13 cellular contexts compared by ENCODE assay signal in the genomic region with DNA sequence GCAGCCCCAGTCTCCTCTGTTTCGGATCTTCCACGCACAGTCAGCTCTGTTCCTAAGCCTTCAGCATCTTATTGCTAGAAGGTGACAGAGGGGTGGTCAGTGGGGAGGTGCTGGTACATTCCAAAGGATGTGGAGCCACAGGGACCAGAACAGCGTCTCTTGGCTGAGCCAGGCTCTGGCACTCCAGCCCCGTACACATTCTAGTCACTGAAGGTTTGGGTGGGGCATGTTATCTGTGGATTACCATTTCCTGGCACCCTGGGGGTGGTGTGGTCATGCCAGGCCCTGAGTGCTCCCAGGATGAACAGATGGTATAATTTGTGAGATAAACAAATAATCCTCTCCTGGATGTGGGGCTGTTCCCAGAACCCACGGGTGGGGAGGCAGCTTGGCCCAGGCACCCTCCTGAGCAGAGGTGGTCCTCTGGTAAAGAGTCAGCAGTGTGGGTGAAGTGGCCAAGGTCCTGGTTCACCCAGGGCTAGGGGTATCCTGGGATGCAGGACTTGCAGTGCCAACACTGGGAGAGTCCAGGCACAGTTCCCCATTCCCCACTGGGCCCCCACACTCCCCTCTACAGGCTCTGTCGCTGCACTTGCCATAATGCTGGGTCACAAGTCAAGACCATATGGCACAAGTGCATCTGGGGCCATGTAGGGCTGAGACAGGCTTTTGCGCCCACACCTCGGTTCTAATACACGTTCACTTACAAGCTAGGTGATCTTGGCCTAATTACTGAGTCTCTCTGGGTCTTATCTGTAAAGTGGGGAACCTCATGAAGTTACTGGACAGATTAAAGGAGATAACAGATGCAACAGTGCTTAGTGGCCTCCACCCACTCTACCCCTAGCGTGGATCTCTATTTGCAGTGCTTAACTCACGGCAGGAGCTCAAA. TPM values are rescaled to one million over a fixed set of nuclear protein-coding genes. Genes with fewer than 3 reads are reported as not detected.
DNase-seq lines count a peak whose midpoint lies in the region; ATAC-seq and TF ChIP-seq lines count a peak whose summit lies in the region.
"Had no signal": no experiment of that assay in that cellular context is flagged by ENCODE, and none has a peak within 500 bp of the region (broad histone marks: within the 10 kb centered on the region; RNA-seq: fewer than 3 reads in every experiment).

No MANE protein-coding gene starts in this region.

- H3K27me3 Mint-ChIP-seq in HFFc6 (ENCODE audit: insufficient read depth) (peaks cover 9% of the 10 kb centered on the region), WTC11 (ENCODE audit: low read depth) (no peaks in the 10 kb centered on the region; the same call in 1 of the 2 replicates)
- H3K27me3 Mint-ChIP-seq in CD4-positive, alpha-beta T cell = no peaks in the 10 kb centered on the region
- H3K27me3 Mint-ChIP-seq: memory B cell had no signal

- intact Hi-C loops in CD4-positive, alpha-beta T cell (cut with DNase I, micrococcal nuclease) = no loop called here

- H3K4me1 Mint-ChIP-seq in HFFc6 (ENCODE audit: low read depth) (peaks cover 96% of the 10 kb centered on the region), WTC11 (peaks cover 26% of the 10 kb centered on the region)
- peaks cover 16% of the 10 kb centered on the region for H3K4me1 Mint-ChIP-seq in stimulated activated effector memory CD8-positive, alpha-beta T cell treated with anti-CD3 and anti-CD28 coated beads, Interleukin-12 subunit alpha, Interleukin-12 subunit beta, amount 100 ng/mL, for 72 hours
- H3K4me1 Mint-ChIP-seq in CD4-positive, alpha-beta T cell (ENCODE audit: low read depth) = peaks cover 7% of the 10 kb centered on the region

- POLR2A ChIA-PET in WTC11 (lab: Charles Lee) = no interaction called here
- POLR2A ChIA-PET in CD4-positive, alpha-beta T cell (lab: Charles Lee) = no interaction called here

- DNase-seq in HFFc6 (no peak), NCI-H69 (lab: John Stamatoyannopoulos, UW) (peak; percentile 98), epithelial cell of esophagus (ENCODE audit: low read depth) (peak; percentile 17), mucosa of gallbladder (ENCODE audit: low spot score) (no peak), WTC11 (ENCODE audit: low spot score) (no peak)
- no peak for DNase-seq in stimulated activated effector memory CD8-positive, alpha-beta T cell treated with anti-CD3 and anti-CD28 coated beads, Interleukin-12 subunit alpha, Interleukin-12 subunit beta, amount 100 ng/mL, for 72 hours (ENCODE audit: low spot score in 2 of 2)
- no peak for DNase-seq in activated CD4-positive, alpha-beta T cell treated with anti-CD3 and anti-CD28 coated beads, Interleukin-2, amount 50 U/mL, for 4 hours
- no peak for DNase-seq in CD4-positive, alpha-beta T cell
- DNase-seq: activated naive CD4-positive, alpha-beta T cell treated with anti-CD3 and anti-CD28 coated beads for 36 hours; dermis blood vessel endothelial cell; NCI-H1930; SHP77 had no signal

- H3K27ac Mint-ChIP-seq in HFFc6 (peak overlapping the region; percentile 98), WTC11 (no peak overlapping the region)
- peak overlapping the region; percentile 14 for H3K27ac Mint-ChIP-seq in stimulated activated effector memory CD8-positive, alpha-beta T cell treated with anti-CD3 and anti-CD28 coated beads, Interleukin-12 subunit alpha, Interleukin-12 subunit beta, amount 100 ng/mL, for 72 hours
- H3K27ac Mint-ChIP-seq in CD4-positive, alpha-beta T cell = no peak overlapping the region
- H3K27ac Mint-ChIP-seq: activated naive CD4-positive, alpha-beta T cell treated with anti-CD3 and anti-CD28 coated beads for 36 hours; memory B cell had no signal

- no peak overlapping the region for H3K4me3 ChIP-seq in epithelial cell of esophagus (ENCODE audit: low read length)

- no peak for ATAC-seq in stimulated activated effector memory CD8-positive, alpha-beta T cell treated with anti-CD3 and anti-CD28 coated beads, Interleukin-12 subunit alpha, Interleukin-12 subunit beta, amount 100 ng/mL, for 72 hours
- no peak for ATAC-seq in WTC11
- ATAC-seq in CD4-positive, alpha-beta T cell (ENCODE audit: poor library complexity) = no peak

- no peak overlapping the region for H3K27ac ChIP-seq in CD4-positive, alpha-beta T cell (ENCODE audit: low read depth, low read length)

- no peaks in the 10 kb centered on the region for H3K9me3 ChIP-seq in CD4-positive, alpha-beta T cell (ENCODE audit: control insufficient read depth, low read length)

- TF ChIP-seq CTCF in HFFc6 (IDR thresholded peaks at IDR 0.05) (no peak), epithelial cell of esophagus (IDR thresholded peaks at IDR 0.05; ENCODE audit: insufficient read depth, low read depth, low read length, missing control alignments) (no peak), WTC11 (IDR thresholded peaks at IDR 0.05) (no peak)
- no peak for TF ChIP-seq CTCF in CD4-positive, alpha-beta T cell (IDR thresholded peaks at IDR 0.05)

- H3K27me3 ChIP-seq in CD4-positive, alpha-beta T cell (ENCODE audit: control insufficient read depth, insufficient read depth, low read length) = no peaks in the 10 kb centered on the region

- peak overlapping the region; percentile 82 for H3K4me3 Mint-ChIP-seq in HFFc6
- no peak overlapping the region for H3K4me3 Mint-ChIP-seq in stimulated activated effector memory CD8-positive, alpha-beta T cell treated with anti-CD3 and anti-CD28 coated beads, Interleukin-12 subunit alpha, Interleukin-12 subunit beta, amount 100 ng/mL, for 72 hours
- no peak overlapping the region for H3K4me3 Mint-ChIP-seq in WTC11
- no peak overlapping the region for H3K4me3 Mint-ChIP-seq in CD4-positive, alpha-beta T cell
- H3K4me3 Mint-ChIP-seq: activated naive CD4-positive, alpha-beta T cell treated with anti-CD3 and anti-CD28 coated beads for 36 hours; memory B cell had no signal

- H3K36me3 Mint-ChIP-seq in HFFc6 (ENCODE audit: low read depth) (peaks cover 52% of the 10 kb centered on the region), WTC11 (no peaks in the 10 kb centered on the region)
- H3K36me3 Mint-ChIP-seq in stimulated activated effector memory CD8-positive, alpha-beta T cell treated with anti-CD3 and anti-CD28 coated beads, Interleukin-12 subunit alpha, Interleukin-12 subunit beta, amount 100 ng/mL, for 72 hours = no peaks in the 10 kb centered on the region
- H3K36me3 Mint-ChIP-seq in CD4-positive, alpha-beta T cell (ENCODE audit: low read depth) = no peaks in the 10 kb centered on the region
- H3K36me3 Mint-ChIP-seq: memory B cell had no signal

- no peaks in the 10 kb centered on the region for H3K9me3 Mint-ChIP-seq in HFFc6
- H3K9me3 Mint-ChIP-seq in stimulated activated effector memory CD8-positive, alpha-beta T cell treated with anti-CD3 and anti-CD28 coated beads, Interleukin-12 subunit alpha, Interleukin-12 subunit beta, amount 100 ng/mL, for 72 hours = no peaks in the 10 kb centered on the region
- no peaks in the 10 kb centered on the region for H3K9me3 Mint-ChIP-seq in WTC11
- no peaks in the 10 kb centered on the region for H3K9me3 Mint-ChIP-seq in CD4-positive, alpha-beta T cell
- H3K9me3 Mint-ChIP-seq: activated naive CD4-positive, alpha-beta T cell treated with anti-CD3 and anti-CD28 coated beads for 36 hours had no signal

- CTCF ChIA-PET in WTC11 (lab: Charles Lee) = interaction anchor here (2.5 kb wide), 1 partner anchor 9 kb away, joined by 38 read pairs; no protein-coding TSS in a partner anchor
- CTCF ChIA-PET in CD4-positive, alpha-beta T cell (lab: Charles Lee) = no interaction called here

TF ChIP-seq in WTC11, 78 proteins besides CTCF, POLR2A, EP300 and RAD21 (continues in another document):
- TF ChIP-seq, protein P1, sequence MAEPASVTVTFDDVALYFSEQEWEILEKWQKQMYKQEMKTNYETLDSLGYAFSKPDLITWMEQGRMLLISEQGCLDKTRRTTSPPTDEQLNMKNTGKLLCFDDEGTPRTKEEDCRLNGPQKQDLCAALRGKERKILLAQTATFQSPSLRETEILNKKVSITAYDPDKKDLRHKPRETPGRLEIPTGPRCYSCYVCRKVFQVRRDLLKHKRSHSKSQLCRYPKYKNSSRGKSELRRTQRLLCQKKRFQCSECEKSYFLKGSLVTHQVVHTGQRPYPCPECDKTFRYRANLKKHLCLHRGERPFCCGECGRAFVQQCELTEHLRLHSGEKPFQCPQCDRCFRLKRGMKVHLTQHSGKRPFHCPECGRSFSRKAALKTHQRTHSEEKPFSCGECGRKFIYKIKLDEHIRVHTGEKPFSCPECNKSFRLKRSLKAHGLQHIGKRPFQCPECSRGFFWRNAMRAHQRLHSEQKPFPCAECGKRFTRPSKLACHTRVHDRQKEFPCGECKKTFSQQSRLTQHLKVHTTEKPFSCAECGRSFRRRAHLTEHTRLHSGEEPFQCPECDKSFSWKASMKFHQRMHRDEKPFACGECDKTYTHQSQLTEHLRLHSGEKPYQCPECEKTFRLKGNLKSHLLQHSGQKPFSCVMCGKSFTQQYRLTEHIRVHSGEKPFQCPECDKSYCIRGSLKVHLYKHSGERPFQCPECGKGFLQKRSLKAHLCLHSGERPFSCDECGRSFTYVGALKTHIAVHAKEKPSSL (CRISPR knock-in tag; conservative IDR thresholded peaks at IDR 0.05) = no peak
- TF ChIP-seq NFE2L1 (CRISPR knock-in tag; IDR thresholded peaks at IDR 0.05) = no peak
- TF ChIP-seq ETV6 (CRISPR knock-in tag; IDR thresholded peaks at IDR 0.05) = no peak
- no peak for TF ChIP-seq ATF1 (CRISPR knock-in tag; IDR thresholded peaks at IDR 0.05)
- TF ChIP-seq, protein P2, sequence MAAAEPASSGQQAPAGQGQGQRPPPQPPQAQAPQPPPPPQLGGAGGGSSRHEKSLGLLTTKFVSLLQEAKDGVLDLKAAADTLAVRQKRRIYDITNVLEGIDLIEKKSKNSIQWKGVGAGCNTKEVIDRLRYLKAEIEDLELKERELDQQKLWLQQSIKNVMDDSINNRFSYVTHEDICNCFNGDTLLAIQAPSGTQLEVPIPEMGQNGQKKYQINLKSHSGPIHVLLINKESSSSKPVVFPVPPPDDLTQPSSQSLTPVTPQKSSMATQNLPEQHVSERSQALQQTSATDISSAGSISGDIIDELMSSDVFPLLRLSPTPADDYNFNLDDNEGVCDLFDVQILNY (CRISPR knock-in tag; IDR thresholded peaks at IDR 0.05) = no peak

RNA-seq across cellular contexts. Expression of a gene that starts 33.0 kb away (rescaled TPM):
- total RNA-seq in HFFc6 (2021; fragmentation: NEBNext Ultra II Directional; extraction: Animal tissue kit (Norgen Biotek cat#: 25700)) = 100 to 1,000 TPM; 518 to 872 (median 646) TPM
- total RNA-seq in mucosa of gallbladder (80.0 TPM), WTC11 (2021) (17.6 to 21.3 TPM (median 20.6 TPM) in 3 replicates)
- under 1 TPM; 0.61 to 0.71 TPM for total RNA-seq in CD4-positive, alpha-beta T cell
- total RNA-seq: activated naive CD4-positive, alpha-beta T cell treated with anti-CD3 and anti-CD28 coated beads for 36 hours had no signal

Comparison
In these comparisons a context has a peak if more than half of its experiments do, and no peak if none do; other contexts are left out.
1. DNase-seq: peak in NCI-H69 (single experiment) and epithelial cell of esophagus (single experiment); none in HFFc6 (single experiment), stimulated activated effector memory CD8-positive, alpha-beta T cell treated with anti-CD3 and anti-CD28 coated beads, Interleukin-12 subunit alpha, Interleukin-12 subunit beta, amount 100 ng/mL, for 72 hours (0 of 2), mucosa of gallbladder (single experiment), activated CD4-positive, alpha-beta T cell treated with anti-CD3 and anti-CD28 coated beads, Interleukin-2, amount 50 U/mL, for 4 hours (0 of 2), WTC11 (single experiment) and CD4-positive, alpha-beta T cell (0 of 10).
2. H3K27ac Mint-ChIP-seq: peak in HFFc6 (single experiment) and stimulated activated effector memory CD8-positive, alpha-beta T cell treated with anti-CD3 and anti-CD28 coated beads, Interleukin-12 subunit alpha, Interleukin-12 subunit beta, amount 100 ng/mL, for 72 hours (single experiment); none in WTC11 (single experiment) and CD4-positive, alpha-beta T cell (single experiment).
3. RNA of a gene that starts 33.0 kb away (total RNA-seq): 518 to 872 TPM in HFFc6, 80.0 TPM in mucosa of gallbladder (single experiment) and 17.6 to 21.3 TPM in WTC11; 0.61 to 0.71 TPM in CD4-positive, alpha-beta T cell; every median in the first group is over 10 times any median in the second.